In the genomic region with DNA sequence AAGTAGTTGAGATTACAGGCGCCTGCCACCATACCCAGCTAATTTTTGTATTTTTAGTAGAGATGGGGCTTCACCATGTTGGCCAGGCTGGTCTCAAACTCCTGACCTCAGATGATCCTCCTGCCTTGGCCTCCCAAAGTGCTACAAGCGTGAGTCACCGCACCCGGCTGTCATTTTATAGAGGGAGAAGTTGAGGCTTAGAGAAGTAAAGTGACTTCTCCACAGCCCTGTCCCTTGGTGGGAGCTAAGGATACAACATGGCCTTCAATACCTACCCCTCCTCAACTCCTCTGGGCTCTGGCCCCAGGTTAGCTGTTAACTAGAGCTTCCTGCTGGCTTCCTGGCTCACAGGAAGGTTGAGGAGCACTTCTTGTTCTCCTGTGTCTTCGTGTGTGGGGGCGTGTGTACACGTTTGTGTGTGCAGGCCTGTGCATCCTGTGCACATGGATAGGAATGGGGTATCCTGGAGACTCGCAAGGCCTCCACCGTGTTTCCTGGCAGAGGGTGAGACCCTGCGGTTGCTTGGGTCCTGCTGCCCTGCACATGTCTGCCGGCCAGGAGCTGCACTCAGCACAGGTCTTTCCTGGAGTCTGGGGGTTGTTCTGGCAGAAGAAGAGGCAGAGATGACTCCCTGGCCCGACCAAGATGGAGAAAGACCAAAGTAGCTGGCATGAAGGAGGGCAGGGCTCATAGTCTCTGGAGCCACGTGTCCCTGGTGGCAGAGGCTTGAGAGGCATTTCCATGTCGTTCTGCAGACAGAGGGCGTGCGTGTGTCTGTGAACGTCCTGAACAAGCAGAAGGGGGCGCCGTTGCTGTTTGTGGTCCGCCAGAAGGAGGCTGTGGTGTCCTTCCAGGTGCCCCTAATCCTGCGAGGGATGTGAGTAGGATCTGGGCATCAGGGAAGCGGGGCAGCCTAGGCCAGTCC, we compare ENCODE assay signal across 8 cellular contexts. TPM values are rescaled to one million over a fixed set of nuclear protein-coding genes. Genes with fewer than 3 reads are reported as not detected.
A peak's percentile ranks its signal among the peaks of the same experiment; 100 is the strongest.
DNase-seq lines count a peak whose midpoint lies in the region; ATAC-seq, FAIRE-seq and TF ChIP-seq lines count a peak whose summit lies in the region.

No MANE protein-coding gene starts in this region.

- peak in 1 of 2 experiments; percentile 47; a peak in 2 of 5 replicates for TF ChIP-seq RAD21 in A549 (conservative IDR thresholded peaks at IDR 0.05 in 1 of 2, IDR thresholded peaks at IDR 0.05 in 1 of 2)

- POLR2A ChIA-PET in A549 (lab: Yijun Ruan, JAX): interaction anchor here (0.7 kb wide), 1 partner anchor 407 kb away, joined by 5 read pairs; no protein-coding TSS in a partner anchor

- H3K9me3 ChIP-seq in A549 (no peaks in the 10 kb centered on the region), muscle layer of duodenum (ENCODE audit: control insufficient read depth in 1 of 2, low read length in 2 of 2) (no peaks in the 10 kb centered on the region)

- H3K4me2 ChIP-seq in A549: no peak overlapping the region

- no peak for TF ChIP-seq POLR2A in A549 (IDR thresholded peaks at IDR 0.05; ENCODE audit: low read length)
- TF ChIP-seq POLR2A in GM12891 (IDR thresholded peaks at IDR 0.05; ENCODE audit: low read depth, low read length): no peak

- FAIRE-seq in A549 (lab: Jason Lieb, UNC) (no peak), GM12891 (lab: Jason Lieb, UNC) (peak; percentile 96)

- peaks cover 5 to 23% of the 10 kb centered on the region in 2 donors for H3K36me3 ChIP-seq in muscle layer of duodenum (ENCODE audit: control insufficient read depth in 1 of 2, insufficient read depth in 2 of 2, low read length in 2 of 2)

- H3K27ac ChIP-seq in A549 (peak overlapping the region in 1 of 2 experiments; percentile 74; a peak in 4 of 6 replicates), muscle layer of duodenum (ENCODE audit: low read length) (no peak overlapping the region)

- no peak for TF ChIP-seq EP300 in A549 (IDR thresholded peaks at IDR 0.05)

- ATAC-seq in A549 (peak; percentile 53 to 73; a peak in 5 of 6 replicates), GM21367 (IDR thresholded peaks at IDR 0.05; ENCODE audit: unreplicated experiment) (no peak)

- H3K4me1 ChIP-seq in A549 (peaks cover 13% of the 10 kb centered on the region), muscle layer of duodenum (ENCODE audit: control insufficient read depth in 1 of 2, insufficient read depth in 2 of 2, low read length in 2 of 2) (peaks cover 6 to 27% of the 10 kb centered on the region in 2 donors)

- CTCF ChIA-PET in A549 (lab: Yijun Ruan, JAX): interaction anchor here (0.9 to 7.2 kb wide), 18 partner anchors 8 to 75 kb away, joined by 3 to 69 read pairs (median 4); a partner anchor contains a TSS

- TF ChIP-seq CTCF in A549 (IDR thresholded peaks at IDR 0.05): peak; percentile 57
- peak; percentile 64 for TF ChIP-seq CTCF in epithelial cell of esophagus (IDR thresholded peaks at IDR 0.05; ENCODE audit: insufficient read depth, low read depth, low read length, missing control alignments)

- H3K4me3 ChIP-seq in A549 (no peak overlapping the region), epithelial cell of esophagus (ENCODE audit: low read length) (no peak overlapping the region), muscle layer of duodenum (ENCODE audit: low read depth in 1 of 2, low read length in 2 of 2) (peak overlapping the region; percentile 35 to 39)

- WGBS in A549 (ENCODE audit: missing lambda C conversion rate): 59% methylated on average over 11 of the region's 22 CpGs

- no peaks in the 10 kb centered on the region for H3K27me3 ChIP-seq in muscle layer of duodenum (ENCODE audit: low read depth, low read length)

- peak; percentile 66 to 87 for DNase-seq in A549 (ENCODE audit: low read depth in 1 of 2, low spot score in 1 of 2)
- DNase-seq in GM12891 (ENCODE audit: insufficient read length, low spot score): peak; percentile 64
- DNase-seq in NCI-H526 (lab: John Stamatoyannopoulos, UW): peak; percentile 81 to 92
- peak; percentile 10 for DNase-seq in activated CD8-positive, alpha-beta memory T cell treated with anti-CD3 and anti-CD28 coated beads, Interleukin-2, amount 50 U/mL, for 1 hour (ENCODE audit: extremely low read depth)
- DNase-seq in epithelial cell of esophagus (ENCODE audit: low read depth): peak; percentile 82
- peak; percentile 40 for DNase-seq in stimulated activated naive CD4-positive, alpha-beta T cell treated with Interleukin-2 at 50 U/mL for 16 hours (lab: John Stamatoyannopoulos, UW)

TF ChIP-seq in A549, 52 proteins besides CTCF, POLR2A, EP300 and RAD21 (continues in another document):
- TF ChIP-seq, protein P1, sequence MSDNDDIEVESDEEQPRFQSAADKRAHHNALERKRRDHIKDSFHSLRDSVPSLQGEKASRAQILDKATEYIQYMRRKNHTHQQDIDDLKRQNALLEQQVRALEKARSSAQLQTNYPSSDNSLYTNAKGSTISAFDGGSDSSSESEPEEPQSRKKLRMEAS (IDR thresholded peaks at IDR 0.05): peak; percentile 70
- TF ChIP-seq, protein P2, sequence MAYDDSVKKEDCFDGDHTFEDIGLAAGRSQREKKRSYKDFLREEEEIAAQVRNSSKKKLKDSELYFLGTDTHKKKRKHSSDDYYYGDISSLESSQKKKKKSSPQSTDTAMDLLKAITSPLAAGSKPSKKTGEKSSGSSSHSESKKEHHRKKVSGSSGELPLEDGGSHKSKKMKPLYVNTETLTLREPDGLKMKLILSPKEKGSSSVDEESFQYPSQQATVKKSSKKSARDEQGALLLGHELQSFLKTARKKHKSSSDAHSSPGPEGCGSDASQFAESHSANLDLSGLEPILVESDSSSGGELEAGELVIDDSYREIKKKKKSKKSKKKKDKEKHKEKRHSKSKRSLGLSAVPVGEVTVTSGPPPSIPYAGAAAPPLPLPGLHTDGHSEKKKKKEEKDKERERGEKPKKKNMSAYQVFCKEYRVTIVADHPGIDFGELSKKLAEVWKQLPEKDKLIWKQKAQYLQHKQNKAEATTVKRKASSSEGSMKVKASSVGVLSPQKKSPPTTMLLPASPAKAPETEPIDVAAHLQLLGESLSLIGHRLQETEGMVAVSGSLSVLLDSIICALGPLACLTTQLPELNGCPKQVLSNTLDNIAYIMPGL (CRISPR knock-in tag; IDR thresholded peaks at IDR 0.05; ENCODE audit: borderline replicate concordance): no peak
- TF ChIP-seq SMC3 (IDR thresholded peaks at IDR 0.05): peak; percentile 32; the same call in 1 of the 3 replicates

TF ChIP-seq in GM12891, 5 proteins besides CTCF, POLR2A, EP300 and RAD21:
- TF ChIP-seq POLR2AphosphoS5 (IDR thresholded peaks at IDR 0.05; ENCODE audit: low read depth, low read length) (no peak), POU2F2 (IDR thresholded peaks at IDR 0.05; ENCODE audit: low read depth, low read length) (no peak), TAF1 (IDR thresholded peaks at IDR 0.05; ENCODE audit: low read depth, low read length) (no peak)

RNA-seq across cellular contexts. Expression of a gene that starts 2.4 kb away (rescaled TPM):
- 8.5 and 15.4 TPM in 2 replicates for polyA plus RNA-seq in A549 (2011; rRNA removed)
- 10.2 and 10.7 TPM in 2 replicates for polyA plus RNA-seq in A549 (2012; cell fraction: cytosol; rRNA removed)
- polyA plus RNA-seq in A549 (2012; cell fraction: nucleus; rRNA removed): 28.6 and 37.9 TPM in 2 replicates
- 5.5 to 6.4 TPM (median 5.9 TPM) in 3 replicates for polyA plus RNA-seq in A549 (2017; fragmentation: RNase III; extraction: RNeasy Plus Mini Kit Qiagen cat#74134 plus additional on column Dnase treatment)
- polyA minus RNA-seq in A549 (2011; rRNA and poly(A)+ RNA removed): 25.7 and 34.3 TPM in 2 replicates
- polyA plus RNA-seq in GM12891 (2012; ENCODE audit: low read depth, missing spikeins): 11.1 TPM

RNA-seq across cellular contexts. Expression of a gene that starts 18.2 kb away (rescaled TPM):
- polyA plus RNA-seq in A549 (2011; rRNA removed) (34.2 and 43.2 TPM in 2 replicates), A549 (2017; fragmentation: RNase III; extraction: RNeasy Plus Mini Kit Qiagen cat#74134 plus additional on column Dnase treatment) (257 to 296 TPM (median 287 TPM) in 3 replicates)
- 104 and 153 TPM in 2 replicates for polyA plus RNA-seq in A549 (2012; cell fraction: cytosol; rRNA removed)
- polyA plus RNA-seq in A549 (2012; cell fraction: nucleus; rRNA removed): 153 and 173 TPM in 2 replicates
- polyA minus RNA-seq in A549 (2011; rRNA and poly(A)+ RNA removed): 16.0 and 24.1 TPM in 2 replicates
- 2.8 TPM for polyA plus RNA-seq in GM12891 (2012; ENCODE audit: low read depth, missing spikeins)

RNA-seq across cellular contexts. Expression of a gene that starts 36.8 kb away (rescaled TPM):
- polyA plus RNA-seq in A549 (2011; rRNA removed) (47.8 and 55.3 TPM in 2 replicates), A549 (2017; fragmentation: RNase III; extraction: RNeasy Plus Mini Kit Qiagen cat#74134 plus additional on column Dnase treatment) (32.2 to 33.9 TPM (median 32.9 TPM) in 3 replicates)
- polyA plus RNA-seq in A549 (2012; cell fraction: cytosol; rRNA removed): 15.0 and 15.1 TPM in 2 replicates
- polyA plus RNA-seq in A549 (2012; cell fraction: nucleus; rRNA removed): 9.5 and 10.2 TPM in 2 replicates
- polyA minus RNA-seq in A549 (2011; rRNA and poly(A)+ RNA removed): 134 and 169 TPM in 2 replicates
- 9.2 TPM for polyA plus RNA-seq in GM12891 (2012; ENCODE audit: low read depth, missing spikeins)

RNA-seq across cellular contexts. Expression of a gene that starts 51.0 kb away (rescaled TPM):
- polyA plus RNA-seq in A549 (2011; rRNA removed) (9.8 and 12.8 TPM in 2 replicates), A549 (2017; fragmentation: RNase III; extraction: RNeasy Plus Mini Kit Qiagen cat#74134 plus additional on column Dnase treatment) (17.8 to 20.1 TPM (median 19.6 TPM) in 3 replicates)
- polyA plus RNA-seq in A549 (2012; cell fraction: cytosol; rRNA removed): 19.0 and 21.8 TPM in 2 replicates
- polyA plus RNA-seq in A549 (2012; cell fraction: nucleus; rRNA removed): 55.7 and 65.6 TPM in 2 replicates
- polyA minus RNA-seq in A549 (2011; rRNA and poly(A)+ RNA removed): 14.9 and 17.8 TPM in 2 replicates
- 30.6 TPM for polyA plus RNA-seq in GM12891 (2012; ENCODE audit: low read depth, missing spikeins)

RNA-seq across cellular contexts. Expression of a gene that starts 51.5 kb away (rescaled TPM):
- polyA plus RNA-seq in A549 (2011; rRNA removed) (14.0 and 15.9 TPM in 2 replicates), A549 (2017; fragmentation: RNase III; extraction: RNeasy Plus Mini Kit Qiagen cat#74134 plus additional on column Dnase treatment) (10.6 to 11.6 TPM (median 11.0 TPM) in 3 replicates)
- polyA plus RNA-seq in A549 (2012; cell fraction: cytosol; rRNA removed): 11.4 and 11.6 TPM in 2 replicates
- polyA plus RNA-seq in A549 (2012; cell fraction: nucleus; rRNA removed): 14.1 and 16.2 TPM in 2 replicates
- 36.7 and 40.3 TPM in 2 replicates for polyA minus RNA-seq in A549 (2011; rRNA and poly(A)+ RNA removed)
- polyA plus RNA-seq in GM12891 (2012; ENCODE audit: low read depth, missing spikeins): 7.1 TPM

Comparison
In these comparisons a context has a peak if more than half of its experiments do, and no peak if none do; other contexts are left out.
1. DNase-seq: peak in every context shown above with its lines; median percentile 86 in NCI-H526; 82 in epithelial cell of esophagus; 76 in A549; 64 in GM12891; 40 in stimulated activated naive CD4-positive, alpha-beta T cell treated with Interleukin-2 at 50 U/mL for 16 hours; 10 in activated CD8-positive, alpha-beta memory T cell treated with anti-CD3 and anti-CD28 coated beads, Interleukin-2, amount 50 U/mL, for 1 hour.
2. H3K4me3 ChIP-seq: peak in muscle layer of duodenum (2 of 2); none in A549 (single experiment) and epithelial cell of esophagus (single experiment).